In the genomic region with DNA sequence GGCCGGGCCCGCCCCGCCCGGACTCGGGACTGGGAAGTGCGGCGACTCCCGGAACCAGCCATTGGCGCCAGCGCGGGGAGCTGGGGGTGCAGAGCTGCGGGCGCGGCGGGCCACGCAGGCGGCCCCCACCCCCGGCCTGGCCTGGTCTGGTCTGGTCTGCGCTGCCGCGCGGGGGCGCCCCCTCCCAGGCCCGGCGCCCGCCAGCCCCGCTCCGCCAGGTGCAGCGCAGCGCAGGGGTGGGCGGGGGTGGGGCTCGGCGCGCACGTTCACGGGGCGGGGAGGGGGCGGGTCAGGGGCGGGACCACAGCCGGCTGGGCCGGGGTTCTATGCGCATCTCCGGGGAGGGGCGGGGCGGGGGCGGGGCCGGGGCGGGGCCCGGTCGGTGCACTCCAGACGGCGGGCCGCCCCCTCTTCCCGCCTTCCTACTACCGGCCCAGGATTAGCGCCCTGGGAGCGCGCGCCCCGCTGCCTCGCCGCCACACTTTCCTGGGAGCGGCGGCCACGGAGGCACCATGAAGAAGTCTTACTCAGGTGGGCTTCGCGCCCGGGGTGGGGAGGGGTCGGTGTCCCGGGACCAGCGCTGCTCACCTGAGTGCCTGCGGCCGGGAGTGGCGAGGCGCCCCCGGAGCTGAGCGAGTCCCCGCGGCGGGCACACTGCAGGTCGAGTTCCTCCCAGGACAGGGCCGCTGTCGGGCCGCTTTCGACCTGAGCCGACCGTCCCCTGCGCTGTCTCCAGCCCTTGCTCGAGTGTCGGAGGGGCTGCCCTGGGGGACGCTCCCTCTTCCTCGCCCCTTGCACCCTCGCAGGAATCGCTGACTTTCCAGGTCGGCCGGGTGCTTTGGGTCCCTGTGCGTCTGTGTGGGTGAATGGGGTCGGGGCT, we compare ENCODE assay signal across 1 cellular context.
TF ChIP-seq lines count a peak whose summit lies in the region.

No MANE protein-coding gene starts in this region.

TF ChIP-seq in HEK293, 187 proteins besides CTCF, POLR2A, EP300 and RAD21 (continued from another document):
- TF ChIP-seq, protein P1, sequence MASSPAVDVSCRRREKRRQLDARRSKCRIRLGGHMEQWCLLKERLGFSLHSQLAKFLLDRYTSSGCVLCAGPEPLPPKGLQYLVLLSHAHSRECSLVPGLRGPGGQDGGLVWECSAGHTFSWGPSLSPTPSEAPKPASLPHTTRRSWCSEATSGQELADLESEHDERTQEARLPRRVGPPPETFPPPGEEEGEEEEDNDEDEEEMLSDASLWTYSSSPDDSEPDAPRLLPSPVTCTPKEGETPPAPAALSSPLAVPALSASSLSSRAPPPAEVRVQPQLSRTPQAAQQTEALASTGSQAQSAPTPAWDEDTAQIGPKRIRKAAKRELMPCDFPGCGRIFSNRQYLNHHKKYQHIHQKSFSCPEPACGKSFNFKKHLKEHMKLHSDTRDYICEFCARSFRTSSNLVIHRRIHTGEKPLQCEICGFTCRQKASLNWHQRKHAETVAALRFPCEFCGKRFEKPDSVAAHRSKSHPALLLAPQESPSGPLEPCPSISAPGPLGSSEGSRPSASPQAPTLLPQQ (tag by site-specific recombination; IDR thresholded peaks at IDR 0.05), result no peak; the same call in 1 of the 2 replicates
- no peak for TF ChIP-seq ZNF433 (tag by site-specific recombination; IDR thresholded peaks at IDR 0.05; ENCODE audit: low read depth)
- no peak for TF ChIP-seq ZNF792 (tag by site-specific recombination; IDR thresholded peaks at IDR 0.05)
- no peak for TF ChIP-seq ZNF239 (tag by site-specific recombination; IDR thresholded peaks at IDR 0.05)
- TF ChIP-seq ZBTB7A (tag by site-specific recombination; IDR thresholded peaks at IDR 0.05; ENCODE audit: low read depth), result peak; percentile 79; the same call in 1 of the 2 replicates
- TF ChIP-seq ZNF558 (tag by site-specific recombination; IDR thresholded peaks at IDR 0.05), result no peak
- peak; percentile 40; the same call in 1 of the 2 replicates for TF ChIP-seq ZNF341 (tag by site-specific recombination; IDR thresholded peaks at IDR 0.05; ENCODE audit: low read depth)
- peak; percentile 64 for TF ChIP-seq SP7 (tag by site-specific recombination; IDR thresholded peaks at IDR 0.05)
- no peak for TF ChIP-seq ZNF529 (tag by site-specific recombination; IDR thresholded peaks at IDR 0.05; ENCODE audit: insufficient replicate concordance)
- TF ChIP-seq, protein P2, sequence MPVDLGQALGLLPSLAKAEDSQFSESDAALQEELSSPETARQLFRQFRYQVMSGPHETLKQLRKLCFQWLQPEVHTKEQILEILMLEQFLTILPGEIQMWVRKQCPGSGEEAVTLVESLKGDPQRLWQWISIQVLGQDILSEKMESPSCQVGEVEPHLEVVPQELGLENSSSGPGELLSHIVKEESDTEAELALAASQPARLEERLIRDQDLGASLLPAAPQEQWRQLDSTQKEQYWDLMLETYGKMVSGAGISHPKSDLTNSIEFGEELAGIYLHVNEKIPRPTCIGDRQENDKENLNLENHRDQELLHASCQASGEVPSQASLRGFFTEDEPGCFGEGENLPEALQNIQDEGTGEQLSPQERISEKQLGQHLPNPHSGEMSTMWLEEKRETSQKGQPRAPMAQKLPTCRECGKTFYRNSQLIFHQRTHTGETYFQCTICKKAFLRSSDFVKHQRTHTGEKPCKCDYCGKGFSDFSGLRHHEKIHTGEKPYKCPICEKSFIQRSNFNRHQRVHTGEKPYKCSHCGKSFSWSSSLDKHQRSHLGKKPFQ (tag by site-specific recombination; IDR thresholded peaks at IDR 0.05), result no peak
- no peak for TF ChIP-seq ZNF354C (tag by site-specific recombination; IDR thresholded peaks at IDR 0.05; ENCODE audit: borderline replicate concordance, low read depth)
- TF ChIP-seq ZBTB48 (tag by site-specific recombination; IDR thresholded peaks at IDR 0.05), result peak; percentile 58
- no peak for TF ChIP-seq GFI1B (tag by site-specific recombination; IDR thresholded peaks at IDR 0.05)
